In the genomic region with DNA sequence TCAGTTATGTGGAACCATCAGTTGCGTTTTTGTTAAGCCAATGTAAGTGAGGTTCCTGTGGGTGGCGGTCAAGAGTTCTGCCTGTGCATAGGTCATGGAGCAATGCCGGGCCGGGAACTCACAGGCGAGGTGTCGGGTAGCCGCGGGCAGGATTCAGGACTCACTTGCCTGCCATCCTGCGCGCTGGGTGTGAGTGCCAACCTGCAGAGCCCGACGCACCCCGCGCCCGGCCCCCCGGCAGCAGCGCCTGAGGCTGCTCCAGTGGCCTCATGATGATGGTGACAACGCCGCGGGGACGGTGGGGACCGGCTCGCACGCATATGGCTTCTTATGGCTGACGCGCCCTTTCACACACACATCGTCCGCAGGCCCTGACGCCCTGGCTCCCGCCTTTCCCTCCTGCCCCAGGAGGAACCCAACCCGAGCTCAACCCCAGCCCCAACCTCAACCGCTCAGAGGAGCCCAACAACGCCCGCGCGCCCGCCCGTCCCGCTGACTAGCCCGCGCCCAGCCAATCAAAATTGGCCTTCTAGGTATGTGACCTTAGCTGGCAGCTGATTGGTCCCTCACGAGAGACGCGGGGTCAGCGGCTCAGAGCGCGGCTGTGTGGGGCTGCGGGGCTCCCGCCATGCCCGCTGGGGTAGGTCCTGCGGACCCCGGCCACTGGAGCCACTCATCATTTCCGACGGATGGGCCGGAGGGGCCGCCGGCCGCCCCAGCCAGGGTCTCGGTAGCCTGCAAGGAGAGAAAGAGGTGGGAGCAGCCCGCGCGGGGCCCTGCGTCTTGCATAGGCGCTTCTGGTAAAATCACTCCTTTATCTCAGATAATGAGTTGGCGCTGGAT, we compare ENCODE assay signal across 1 cellular context.
A peak's percentile ranks its signal among the peaks of the same experiment; 100 is the strongest.
TF ChIP-seq lines count a peak whose summit lies in the region.

A gene with protein sequence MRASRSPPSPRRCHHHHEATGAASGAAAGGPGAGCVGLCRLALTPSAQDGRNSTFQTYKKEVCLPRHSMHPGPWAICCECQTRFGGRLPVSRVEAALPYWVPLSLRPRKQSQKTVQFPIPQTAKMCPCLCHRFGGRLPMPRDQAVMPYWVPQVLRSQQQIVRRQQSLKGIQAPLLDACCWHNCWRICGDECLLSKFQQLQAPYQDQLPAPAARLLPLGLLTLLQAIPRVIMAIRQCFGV (minus strand): TSS at position 470 of the 843 bp plus-strand sequence. CDS start 150 bp downstream, at position 320.

TF ChIP-seq in K562, 482 proteins besides CTCF, POLR2A, EP300 and RAD21 (continued from another document and continues in another):
- TF ChIP-seq, protein P1, sequence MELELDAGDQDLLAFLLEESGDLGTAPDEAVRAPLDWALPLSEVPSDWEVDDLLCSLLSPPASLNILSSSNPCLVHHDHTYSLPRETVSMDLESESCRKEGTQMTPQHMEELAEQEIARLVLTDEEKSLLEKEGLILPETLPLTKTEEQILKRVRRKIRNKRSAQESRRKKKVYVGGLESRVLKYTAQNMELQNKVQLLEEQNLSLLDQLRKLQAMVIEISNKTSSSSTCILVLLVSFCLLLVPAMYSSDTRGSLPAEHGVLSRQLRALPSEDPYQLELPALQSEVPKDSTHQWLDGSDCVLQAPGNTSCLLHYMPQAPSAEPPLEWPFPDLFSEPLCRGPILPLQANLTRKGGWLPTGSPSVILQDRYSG (tag; conservative IDR thresholded peaks at IDR 0.05; ENCODE audit: low read depth), result no peak
- TF ChIP-seq MXI1 (IDR thresholded peaks at IDR 0.05; ENCODE audit: low read depth, low read length), result no peak
- TF ChIP-seq, protein P2, sequence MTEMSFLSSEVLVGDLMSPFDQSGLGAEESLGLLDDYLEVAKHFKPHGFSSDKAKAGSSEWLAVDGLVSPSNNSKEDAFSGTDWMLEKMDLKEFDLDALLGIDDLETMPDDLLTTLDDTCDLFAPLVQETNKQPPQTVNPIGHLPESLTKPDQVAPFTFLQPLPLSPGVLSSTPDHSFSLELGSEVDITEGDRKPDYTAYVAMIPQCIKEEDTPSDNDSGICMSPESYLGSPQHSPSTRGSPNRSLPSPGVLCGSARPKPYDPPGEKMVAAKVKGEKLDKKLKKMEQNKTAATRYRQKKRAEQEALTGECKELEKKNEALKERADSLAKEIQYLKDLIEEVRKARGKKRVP (CRISPR knock-in tag; IDR thresholded peaks at IDR 0.05), result no peak
- no peak for TF ChIP-seq SIRT6 (IDR thresholded peaks at IDR 0.05; ENCODE audit: low read depth, low read length)
- TF ChIP-seq, protein P3, sequence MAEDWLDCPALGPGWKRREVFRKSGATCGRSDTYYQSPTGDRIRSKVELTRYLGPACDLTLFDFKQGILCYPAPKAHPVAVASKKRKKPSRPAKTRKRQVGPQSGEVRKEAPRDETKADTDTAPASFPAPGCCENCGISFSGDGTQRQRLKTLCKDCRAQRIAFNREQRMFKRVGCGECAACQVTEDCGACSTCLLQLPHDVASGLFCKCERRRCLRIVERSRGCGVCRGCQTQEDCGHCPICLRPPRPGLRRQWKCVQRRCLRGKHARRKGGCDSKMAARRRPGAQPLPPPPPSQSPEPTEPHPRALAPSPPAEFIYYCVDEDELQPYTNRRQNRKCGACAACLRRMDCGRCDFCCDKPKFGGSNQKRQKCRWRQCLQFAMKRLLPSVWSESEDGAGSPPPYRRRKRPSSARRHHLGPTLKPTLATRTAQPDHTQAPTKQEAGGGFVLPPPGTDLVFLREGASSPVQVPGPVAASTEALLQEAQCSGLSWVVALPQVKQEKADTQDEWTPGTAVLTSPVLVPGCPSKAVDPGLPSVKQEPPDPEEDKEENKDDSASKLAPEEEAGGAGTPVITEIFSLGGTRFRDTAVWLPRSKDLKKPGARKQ (CRISPR knock-in tag; IDR thresholded peaks at IDR 0.05), result no peak
- TF ChIP-seq, protein P4, sequence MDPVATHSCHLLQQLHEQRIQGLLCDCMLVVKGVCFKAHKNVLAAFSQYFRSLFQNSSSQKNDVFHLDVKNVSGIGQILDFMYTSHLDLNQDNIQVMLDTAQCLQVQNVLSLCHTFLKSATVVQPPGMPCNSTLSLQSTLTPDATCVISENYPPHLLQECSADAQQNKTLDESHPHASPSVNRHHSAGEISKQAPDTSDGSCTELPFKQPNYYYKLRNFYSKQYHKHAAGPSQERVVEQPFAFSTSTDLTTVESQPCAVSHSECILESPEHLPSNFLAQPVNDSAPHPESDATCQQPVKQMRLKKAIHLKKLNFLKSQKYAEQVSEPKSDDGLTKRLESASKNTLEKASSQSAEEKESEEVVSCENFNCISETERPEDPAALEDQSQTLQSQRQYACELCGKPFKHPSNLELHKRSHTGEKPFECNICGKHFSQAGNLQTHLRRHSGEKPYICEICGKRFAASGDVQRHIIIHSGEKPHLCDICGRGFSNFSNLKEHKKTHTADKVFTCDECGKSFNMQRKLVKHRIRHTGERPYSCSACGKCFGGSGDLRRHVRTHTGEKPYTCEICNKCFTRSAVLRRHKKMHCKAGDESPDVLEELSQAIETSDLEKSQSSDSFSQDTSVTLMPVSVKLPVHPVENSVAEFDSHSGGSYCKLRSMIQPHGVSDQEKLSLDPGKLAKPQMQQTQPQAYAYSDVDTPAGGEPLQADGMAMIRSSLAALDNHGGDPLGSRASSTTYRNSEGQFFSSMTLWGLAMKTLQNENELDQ (CRISPR knock-in tag; IDR thresholded peaks at IDR 0.05; ENCODE audit: borderline replicate concordance), result peak; percentile 74; the same call in 1 of the 2 replicates
- no peak for TF ChIP-seq ETV1 (tag; conservative IDR thresholded peaks at IDR 0.05; ENCODE audit: low read depth)
- TF ChIP-seq ZBTB17 (CRISPR knock-in tag; IDR thresholded peaks at IDR 0.05), result no peak
- TF ChIP-seq NR1H2 (CRISPR knock-in tag; IDR thresholded peaks at IDR 0.05), result no peak
- TF ChIP-seq NFIC (IDR thresholded peaks at IDR 0.05), result peak; percentile 17
- TF ChIP-seq ZNF780A (CRISPR knock-in tag; IDR thresholded peaks at IDR 0.05), result no peak
- TF ChIP-seq, protein P5, sequence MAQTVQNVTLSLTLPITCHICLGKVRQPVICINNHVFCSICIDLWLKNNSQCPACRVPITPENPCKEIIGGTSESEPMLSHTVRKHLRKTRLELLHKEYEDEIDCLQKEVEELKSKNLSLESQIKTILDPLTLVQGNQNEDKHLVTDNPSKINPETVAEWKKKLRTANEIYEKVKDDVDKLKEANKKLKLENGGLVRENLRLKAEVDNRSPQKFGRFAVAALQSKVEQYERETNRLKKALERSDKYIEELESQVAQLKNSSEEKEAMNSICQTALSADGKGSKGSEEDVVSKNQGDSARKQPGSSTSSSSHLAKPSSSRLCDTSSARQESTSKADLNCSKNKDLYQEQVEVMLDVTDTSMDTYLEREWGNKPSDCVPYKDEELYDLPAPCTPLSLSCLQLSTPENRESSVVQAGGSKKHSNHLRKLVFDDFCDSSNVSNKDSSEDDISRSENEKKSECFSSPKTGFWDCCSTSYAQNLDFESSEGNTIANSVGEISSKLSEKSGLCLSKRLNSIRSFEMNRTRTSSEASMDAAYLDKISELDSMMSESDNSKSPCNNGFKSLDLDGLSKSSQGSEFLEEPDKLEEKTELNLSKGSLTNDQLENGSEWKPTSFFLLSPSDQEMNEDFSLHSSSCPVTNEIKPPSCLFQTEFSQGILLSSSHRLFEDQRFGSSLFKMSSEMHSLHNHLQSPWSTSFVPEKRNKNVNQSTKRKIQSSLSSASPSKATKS (CRISPR knock-in tag; IDR thresholded peaks at IDR 0.05), result no peak
- no peak for TF ChIP-seq ZNF23 (CRISPR knock-in tag; IDR thresholded peaks at IDR 0.05)
- peak; percentile 43; the same call in 1 of the 2 replicates for TF ChIP-seq PHB (CRISPR knock-in tag; IDR thresholded peaks at IDR 0.05)
- TF ChIP-seq SAFB2 (IDR thresholded peaks at IDR 0.05; ENCODE audit: borderline replicate concordance, low read depth, low read length, severe bottlenecking), result no peak
- TF ChIP-seq HSF4 (CRISPR knock-in tag; IDR thresholded peaks at IDR 0.05; ENCODE audit: borderline replicate concordance), result no peak
- peak; percentile 20; the same call in 1 of the 2 replicates for TF ChIP-seq GABPB1 (CRISPR knock-in tag; IDR thresholded peaks at IDR 0.05)
- TF ChIP-seq, protein P6, sequence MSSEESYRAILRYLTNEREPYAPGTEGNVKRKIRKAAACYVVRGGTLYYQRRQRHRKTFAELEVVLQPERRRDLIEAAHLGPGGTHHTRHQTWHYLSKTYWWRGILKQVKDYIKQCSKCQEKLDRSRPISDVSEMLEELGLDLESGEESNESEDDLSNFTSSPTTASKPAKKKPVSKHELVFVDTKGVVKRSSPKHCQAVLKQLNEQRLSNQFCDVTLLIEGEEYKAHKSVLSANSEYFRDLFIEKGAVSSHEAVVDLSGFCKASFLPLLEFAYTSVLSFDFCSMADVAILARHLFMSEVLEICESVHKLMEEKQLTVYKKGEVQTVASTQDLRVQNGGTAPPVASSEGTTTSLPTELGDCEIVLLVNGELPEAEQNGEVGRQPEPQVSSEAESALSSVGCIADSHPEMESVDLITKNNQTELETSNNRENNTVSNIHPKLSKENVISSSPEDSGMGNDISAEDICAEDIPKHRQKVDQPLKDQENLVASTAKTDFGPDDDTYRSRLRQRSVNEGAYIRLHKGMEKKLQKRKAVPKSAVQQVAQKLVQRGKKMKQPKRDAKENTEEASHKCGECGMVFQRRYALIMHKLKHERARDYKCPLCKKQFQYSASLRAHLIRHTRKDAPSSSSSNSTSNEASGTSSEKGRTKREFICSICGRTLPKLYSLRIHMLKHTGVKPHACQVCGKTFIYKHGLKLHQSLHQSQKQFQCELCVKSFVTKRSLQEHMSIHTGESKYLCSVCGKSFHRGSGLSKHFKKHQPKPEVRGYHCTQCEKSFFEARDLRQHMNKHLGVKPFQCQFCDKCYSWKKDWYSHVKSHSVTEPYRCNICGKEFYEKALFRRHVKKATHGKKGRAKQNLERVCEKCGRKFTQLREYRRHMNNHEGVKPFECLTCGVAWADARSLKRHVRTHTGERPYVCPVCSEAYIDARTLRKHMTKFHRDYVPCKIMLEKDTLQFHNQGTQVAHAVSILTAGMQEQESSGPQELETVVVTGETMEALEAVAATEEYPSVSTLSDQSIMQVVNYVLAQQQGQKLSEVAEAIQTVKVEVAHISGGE (CRISPR knock-in tag; IDR thresholded peaks at IDR 0.05), result peak in 1 of 3 experiments; percentile 38; a peak in 1 of 6 replicates
- TF ChIP-seq SRF (CRISPR knock-in tag; IDR thresholded peaks at IDR 0.05), result no peak
- TF ChIP-seq NR4A1 (CRISPR knock-in tag; IDR thresholded peaks at IDR 0.05), result no peak
- TF ChIP-seq NR4A1 (tag; IDR thresholded peaks at IDR 0.05), result no peak
- no peak for TF ChIP-seq SMAD4 (CRISPR knock-in tag; conservative IDR thresholded peaks at IDR 0.05)
- TF ChIP-seq, protein P7, sequence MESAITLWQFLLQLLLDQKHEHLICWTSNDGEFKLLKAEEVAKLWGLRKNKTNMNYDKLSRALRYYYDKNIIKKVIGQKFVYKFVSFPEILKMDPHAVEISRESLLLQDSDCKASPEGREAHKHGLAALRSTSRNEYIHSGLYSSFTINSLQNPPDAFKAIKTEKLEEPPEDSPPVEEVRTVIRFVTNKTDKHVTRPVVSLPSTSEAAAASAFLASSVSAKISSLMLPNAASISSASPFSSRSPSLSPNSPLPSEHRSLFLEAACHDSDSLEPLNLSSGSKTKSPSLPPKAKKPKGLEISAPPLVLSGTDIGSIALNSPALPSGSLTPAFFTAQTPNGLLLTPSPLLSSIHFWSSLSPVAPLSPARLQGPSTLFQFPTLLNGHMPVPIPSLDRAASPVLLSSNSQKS (CRISPR knock-in tag; IDR thresholded peaks at IDR 0.05), result no peak
- 0 out of 2 replicates have a peak, but pooled peaks have one; percentile 4 for TF ChIP-seq ARID2 (IDR thresholded peaks at IDR 0.05)
- no peak for TF ChIP-seq ETV6 (IDR thresholded peaks at IDR 0.05; ENCODE audit: borderline replicate concordance in 1 of 2, low read depth in 2 of 2, low read length in 1 of 2)
- peak; percentile 71; the same call in 1 of the 2 replicates for TF ChIP-seq ETV6 (CRISPR knock-in tag; IDR thresholded peaks at IDR 0.05; ENCODE audit: borderline replicate concordance)
- TF ChIP-seq, protein P8, sequence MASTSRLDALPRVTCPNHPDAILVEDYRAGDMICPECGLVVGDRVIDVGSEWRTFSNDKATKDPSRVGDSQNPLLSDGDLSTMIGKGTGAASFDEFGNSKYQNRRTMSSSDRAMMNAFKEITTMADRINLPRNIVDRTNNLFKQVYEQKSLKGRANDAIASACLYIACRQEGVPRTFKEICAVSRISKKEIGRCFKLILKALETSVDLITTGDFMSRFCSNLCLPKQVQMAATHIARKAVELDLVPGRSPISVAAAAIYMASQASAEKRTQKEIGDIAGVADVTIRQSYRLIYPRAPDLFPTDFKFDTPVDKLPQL (IDR thresholded peaks at IDR 0.05; ENCODE audit: extremely low read depth, insufficient read length), result no peak
- TF ChIP-seq KLF13 (tag; IDR thresholded peaks at IDR 0.05; ENCODE audit: borderline replicate concordance, low read depth), result no peak
- no peak for TF ChIP-seq ZNF561 (CRISPR knock-in tag; conservative IDR thresholded peaks at IDR 0.05)
- TF ChIP-seq, protein P9, sequence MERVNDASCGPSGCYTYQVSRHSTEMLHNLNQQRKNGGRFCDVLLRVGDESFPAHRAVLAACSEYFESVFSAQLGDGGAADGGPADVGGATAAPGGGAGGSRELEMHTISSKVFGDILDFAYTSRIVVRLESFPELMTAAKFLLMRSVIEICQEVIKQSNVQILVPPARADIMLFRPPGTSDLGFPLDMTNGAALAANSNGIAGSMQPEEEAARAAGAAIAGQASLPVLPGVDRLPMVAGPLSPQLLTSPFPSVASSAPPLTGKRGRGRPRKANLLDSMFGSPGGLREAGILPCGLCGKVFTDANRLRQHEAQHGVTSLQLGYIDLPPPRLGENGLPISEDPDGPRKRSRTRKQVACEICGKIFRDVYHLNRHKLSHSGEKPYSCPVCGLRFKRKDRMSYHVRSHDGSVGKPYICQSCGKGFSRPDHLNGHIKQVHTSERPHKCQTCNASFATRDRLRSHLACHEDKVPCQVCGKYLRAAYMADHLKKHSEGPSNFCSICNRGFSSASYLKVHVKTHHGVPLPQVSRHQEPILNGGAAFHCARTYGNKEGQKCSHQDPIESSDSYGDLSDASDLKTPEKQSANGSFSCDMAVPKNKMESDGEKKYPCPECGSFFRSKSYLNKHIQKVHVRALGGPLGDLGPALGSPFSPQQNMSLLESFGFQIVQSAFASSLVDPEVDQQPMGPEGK (CRISPR knock-in tag; IDR thresholded peaks at IDR 0.05; ENCODE audit: borderline replicate concordance), result no peak; the same call in 1 of the 2 replicates
- TF ChIP-seq SLC30A9 (CRISPR knock-in tag; IDR thresholded peaks at IDR 0.05), result no peak
- no peak for TF ChIP-seq ZFP36 (IDR thresholded peaks at IDR 0.05; ENCODE audit: low read depth, low read length, partially characterized antibody)
- TF ChIP-seq TARDBP (IDR thresholded peaks at IDR 0.05), result no peak
- TF ChIP-seq POLR2AphosphoS2 (IDR thresholded peaks at IDR 0.05; ENCODE audit: low read length), result no peak
- TF ChIP-seq SMAD3 (CRISPR knock-in tag; conservative IDR thresholded peaks at IDR 0.05), result no peak
- no peak for TF ChIP-seq TRIM28 (IDR thresholded peaks at IDR 0.05)
